Comparison of ENCODE assay signal across 1 cellular context in genomic region chr11:7677071-7677470, GRCh38.
A peak's percentile ranks its signal among the peaks of the same experiment; 100 is the strongest.
TF ChIP-seq lines count a peak whose summit lies in the region.

No MANE protein-coding gene starts in this region.

TF ChIP-seq in HEK293, 187 proteins besides CTCF, POLR2A, EP300 and RAD21 (continued from another document):
- no peak for TF ChIP-seq ZNF280D (tag by site-specific recombination; IDR thresholded peaks at IDR 0.05)
- no peak for TF ChIP-seq ZNF221 (tag by site-specific recombination; IDR thresholded peaks at IDR 0.05; ENCODE audit: borderline replicate concordance)
- TF ChIP-seq YY2 (tag by site-specific recombination; IDR thresholded peaks at IDR 0.05): no peak
- no peak for TF ChIP-seq ZNF555 (tag by site-specific recombination; conservative IDR thresholded peaks at IDR 0.05)
- no peak for TF ChIP-seq ZNF837 (tag by site-specific recombination; IDR thresholded peaks at IDR 0.05)
- no peak for TF ChIP-seq HIC1 (tag by site-specific recombination; IDR thresholded peaks at IDR 0.05)
- TF ChIP-seq INSM2 (tag by site-specific recombination; IDR thresholded peaks at IDR 0.05): no peak
- no peak for TF ChIP-seq ZSCAN18 (tag by site-specific recombination; IDR thresholded peaks at IDR 0.05)
- TF ChIP-seq, protein P1, sequence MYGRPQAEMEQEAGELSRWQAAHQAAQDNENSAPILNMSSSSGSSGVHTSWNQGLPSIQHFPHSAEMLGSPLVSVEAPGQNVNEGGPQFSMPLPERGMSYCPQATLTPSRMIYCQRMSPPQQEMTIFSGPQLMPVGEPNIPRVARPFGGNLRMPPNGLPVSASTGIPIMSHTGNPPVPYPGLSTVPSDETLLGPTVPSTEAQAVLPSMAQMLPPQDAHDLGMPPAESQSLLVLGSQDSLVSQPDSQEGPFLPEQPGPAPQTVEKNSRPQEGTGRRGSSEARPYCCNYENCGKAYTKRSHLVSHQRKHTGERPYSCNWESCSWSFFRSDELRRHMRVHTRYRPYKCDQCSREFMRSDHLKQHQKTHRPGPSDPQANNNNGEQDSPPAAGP (tag by site-specific recombination; IDR thresholded peaks at IDR 0.05): no peak
- no peak for TF ChIP-seq SP3 (tag by site-specific recombination; IDR thresholded peaks at IDR 0.05)
- no peak for TF ChIP-seq ZNF501 (tag by site-specific recombination; IDR thresholded peaks at IDR 0.05)
- TF ChIP-seq ZNF10 (tag by site-specific recombination; IDR thresholded peaks at IDR 0.05): no peak
- no peak for TF ChIP-seq OVOL3 (tag by site-specific recombination; IDR thresholded peaks at IDR 0.05)
- TF ChIP-seq GLI4 (tag by site-specific recombination; IDR thresholded peaks at IDR 0.05): no peak
- TF ChIP-seq ZBTB21 (tag by site-specific recombination; IDR thresholded peaks at IDR 0.05): no peak
- TF ChIP-seq ZNF623 (tag by site-specific recombination; IDR thresholded peaks at IDR 0.05): no peak
- peak; percentile 30; the same call in 1 of the 2 replicates for TF ChIP-seq TRIM28 (IDR thresholded peaks at IDR 0.05; ENCODE audit: borderline replicate concordance, low read length)
- no peak for TF ChIP-seq ZNF16 (tag by site-specific recombination; IDR thresholded peaks at IDR 0.05; ENCODE audit: low read depth)
- TF ChIP-seq ZNF518A (tag by site-specific recombination; conservative IDR thresholded peaks at IDR 0.05; ENCODE audit: low read depth): 0 out of 2 replicates have a peak, but pooled peaks have one; percentile 23
- TF ChIP-seq, protein P2, sequence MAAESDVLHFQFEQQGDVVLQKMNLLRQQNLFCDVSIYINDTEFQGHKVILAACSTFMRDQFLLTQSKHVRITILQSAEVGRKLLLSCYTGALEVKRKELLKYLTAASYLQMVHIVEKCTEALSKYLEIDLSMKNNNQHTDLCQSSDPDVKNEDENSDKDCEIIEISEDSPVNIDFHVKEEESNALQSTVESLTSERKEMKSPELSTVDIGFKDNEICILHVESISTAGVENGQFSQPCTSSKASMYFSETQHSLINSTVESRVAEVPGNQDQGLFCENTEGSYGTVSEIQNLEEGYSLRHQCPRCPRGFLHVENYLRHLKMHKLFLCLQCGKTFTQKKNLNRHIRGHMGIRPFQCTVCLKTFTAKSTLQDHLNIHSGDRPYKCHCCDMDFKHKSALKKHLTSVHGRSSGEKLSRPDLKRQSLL (tag by site-specific recombination; IDR thresholded peaks at IDR 0.05): no peak
- 0 out of 2 replicates have a peak, but pooled peaks have one; percentile 25 for TF ChIP-seq SP7 (tag by site-specific recombination; IDR thresholded peaks at IDR 0.05)
- peak; percentile 81 for TF ChIP-seq SETDB1 (IDR thresholded peaks at IDR 0.05; ENCODE audit: insufficient read length, low read length)
- no peak for TF ChIP-seq ZNF157 (tag by site-specific recombination; IDR thresholded peaks at IDR 0.05)
- TF ChIP-seq ZIC2 (tag by site-specific recombination; IDR thresholded peaks at IDR 0.05): peak; percentile 27; the same call in 1 of the 2 replicates
- no peak for TF ChIP-seq ZNF121 (tag by site-specific recombination; IDR thresholded peaks at IDR 0.05)
- no peak for TF ChIP-seq ZNF510 (tag by site-specific recombination; IDR thresholded peaks at IDR 0.05; ENCODE audit: insufficient replicate concordance)
- TF ChIP-seq SCRT2 (tag by site-specific recombination; IDR thresholded peaks at IDR 0.05): no peak
- TF ChIP-seq ZNF223 (tag by site-specific recombination; IDR thresholded peaks at IDR 0.05): no peak
- no peak for TF ChIP-seq ZNF560 (tag by site-specific recombination; IDR thresholded peaks at IDR 0.05; ENCODE audit: borderline replicate concordance)
- TF ChIP-seq, protein P3, sequence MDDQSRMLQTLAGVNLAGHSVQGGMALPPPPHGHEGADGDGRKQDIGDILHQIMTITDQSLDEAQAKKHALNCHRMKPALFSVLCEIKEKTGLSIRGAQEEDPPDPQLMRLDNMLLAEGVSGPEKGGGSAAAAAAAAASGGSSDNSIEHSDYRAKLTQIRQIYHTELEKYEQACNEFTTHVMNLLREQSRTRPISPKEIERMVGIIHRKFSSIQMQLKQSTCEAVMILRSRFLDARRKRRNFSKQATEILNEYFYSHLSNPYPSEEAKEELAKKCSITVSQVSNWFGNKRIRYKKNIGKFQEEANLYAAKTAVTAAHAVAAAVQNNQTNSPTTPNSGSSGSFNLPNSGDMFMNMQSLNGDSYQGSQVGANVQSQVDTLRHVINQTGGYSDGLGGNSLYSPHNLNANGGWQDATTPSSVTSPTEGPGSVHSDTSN (CRISPR knock-in tag; IDR thresholded peaks at IDR 0.05): no peak
- TF ChIP-seq MZF1 (tag by site-specific recombination; IDR thresholded peaks at IDR 0.05; ENCODE audit: borderline replicate concordance): peak; percentile 54; the same call in 1 of the 2 replicates
- TF ChIP-seq, protein P4, sequence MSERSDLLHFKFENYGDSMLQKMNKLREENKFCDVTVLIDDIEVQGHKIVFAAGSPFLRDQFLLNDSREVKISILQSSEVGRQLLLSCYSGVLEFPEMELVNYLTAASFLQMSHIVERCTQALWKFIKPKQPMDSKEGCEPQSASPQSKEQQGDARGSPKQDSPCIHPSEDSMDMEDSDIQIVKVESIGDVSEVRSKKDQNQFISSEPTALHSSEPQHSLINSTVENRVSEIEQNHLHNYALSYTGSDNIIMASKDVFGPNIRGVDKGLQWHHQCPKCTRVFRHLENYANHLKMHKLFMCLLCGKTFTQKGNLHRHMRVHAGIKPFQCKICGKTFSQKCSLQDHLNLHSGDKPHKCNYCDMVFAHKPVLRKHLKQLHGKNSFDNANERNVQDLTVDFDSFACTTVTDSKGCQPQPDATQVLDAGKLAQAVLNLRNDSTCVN (tag by site-specific recombination; optimal IDR thresholded peaks at IDR 0.05): no peak
- TF ChIP-seq ZNF660 (tag by site-specific recombination; IDR thresholded peaks at IDR 0.05): 0 out of 2 replicates have a peak, but pooled peaks have one; percentile 10
